8 cellular contexts compared by ENCODE assay signal in genomic region chr3:53109822-53110771, GRCh38. TPM values are rescaled to one million over a fixed set of nuclear protein-coding genes. Genes with fewer than 3 reads are reported as not detected.
DNase-seq lines count a peak whose midpoint lies in the region; ATAC-seq and TF ChIP-seq lines count a peak whose summit lies in the region.

No MANE protein-coding gene starts in this region.

- POLR2A ChIA-PET in OCI-LY7 (lab: Charles Lee) = interaction anchor here (0.6 to 1.0 kb wide), 2 partner anchors 10 to 19 kb away, joined by 3 read pairs; no protein-coding TSS in a partner anchor

- H4K20me1 ChIP-seq in OCI-LY7 (ENCODE audit: insufficient read depth, low read length) = no peaks in the 10 kb centered on the region

- H3K9me3 ChIP-seq in OCI-LY7 (ENCODE audit: low read length) (no peaks in the 10 kb centered on the region), adrenal gland (replicated peaks in 1 of 3) (no peaks in the 10 kb centered on the region), iPS DF 6.9 (ENCODE audit: control insufficient read depth, insufficient read depth, low read length) (no peaks in the 10 kb centered on the region)

- H3K9me2 ChIP-seq in OCI-LY7 (ENCODE audit: insufficient read depth, low read length) = no peaks in the 10 kb centered on the region

- no peak for ATAC-seq in stimulated activated naive CD8-positive, alpha-beta T cell treated with anti-CD3 and anti-CD28 coated beads, Interleukin-15, Interleukin-2, amounts not matched to agents 100 U/mL and 50 U/mL, for 24 hours

- H3K4me1 ChIP-seq in OCI-LY7 (ENCODE audit: insufficient read depth, low read length, poor library complexity, severe bottlenecking) (peaks cover 3% of the 10 kb centered on the region), adrenal gland (replicated peaks in 1 of 2) (peaks cover 12 to 35% of the 10 kb centered on the region in 2 donors), iPS DF 6.9 (ENCODE audit: control insufficient read depth, insufficient read depth, low read length) (no peaks in the 10 kb centered on the region)

- no peak for TF ChIP-seq POLR2A in adrenal gland (IDR thresholded peaks at IDR 0.05)

- no peak overlapping the region for H2AFZ ChIP-seq in OCI-LY7 (ENCODE audit: low read length)

- H3K4me2 ChIP-seq in OCI-LY7 (ENCODE audit: low read length) = no peak overlapping the region

- no TSS peak for BruUV-seq in OCI-LY7 (replicated peaks; lab: Mats Ljungman, UMichigan)

- H3K79me2 ChIP-seq in OCI-LY7 (ENCODE audit: insufficient read depth, low read depth, low read length) = no peaks in the 10 kb centered on the region

- H3K36me3 ChIP-seq in OCI-LY7 (ENCODE audit: insufficient read depth, low read length) (peaks cover 72% of the 10 kb centered on the region), adrenal gland (replicated peaks in 1 of 2) (peaks cover 0 to 15% of the 10 kb centered on the region in 2 donors), iPS DF 6.9 (ENCODE audit: control insufficient read depth, insufficient read depth, low read length) (no peaks in the 10 kb centered on the region; the same call in 1 of the 2 replicates)

- DNase-seq in activated T-cell treated with anti-CD3 and anti-CD28 coated beads for 48 hours (ENCODE audit: low read depth) (peak; percentile 40), activated T-cell treated with anti-CD3 and anti-CD28 coated beads for 4 hours (no peak), OCI-LY7 (ENCODE audit: low spot score) (peak; percentile 65), adrenal gland (peak; percentile 63 to 89 (median 86)), iPS DF 6.9 (ENCODE audit: low read depth, low spot score) (peak; percentile 37), NCI-H2196 treated with DMSO at 0.1 percent for 48 hours (lab: John Stamatoyannopoulos, UW; ENCODE audit: unreplicated experiment) (no peak), inferior parietal cortex (ENCODE audit: extremely low spot score) (no peak)
- DNase-seq in stimulated activated naive CD8-positive, alpha-beta T cell treated with anti-CD3 and anti-CD28 coated beads, Interleukin-15, Interleukin-2, amounts not matched to agents 100 U/mL and 50 U/mL, for 24 hours = peak; percentile 38

- CTCF ChIA-PET in OCI-LY7 (lab: Charles Lee; ENCODE audit: unreplicated experiment) = interaction anchor here (1.2 to 2.0 kb wide), 2 partner anchors 83 to 86 kb away, joined by 3 to 6 read pairs; no protein-coding TSS in a partner anchor

- H3K4me3 ChIP-seq in OCI-LY7 (ENCODE audit: low read depth, low read length, poor library complexity, severe bottlenecking) (no peak overlapping the region), adrenal gland (no peak overlapping the region), iPS DF 6.9 (ENCODE audit: low read length) (no peak overlapping the region)

- TF ChIP-seq CTCF in OCI-LY7 (conservative IDR thresholded peaks at IDR 0.05; ENCODE audit: low read length) (peak; percentile 87), adrenal gland (IDR thresholded peaks at IDR 0.05) (peak; percentile 45 to 82 (median 74))

- intact Hi-C loops in OCI-LY7 (cut with micrococcal nuclease; ENCODE audit: unreplicated experiment) = loop anchor here (5.0 kb wide), 1 partner anchor 602 kb away; no protein-coding TSS in a partner anchor
- intact Hi-C loops in adrenal gland (cut with DNase I) = no loop called here

- H3K27me3 ChIP-seq in adrenal gland (no peaks in the 10 kb centered on the region), iPS DF 6.9 (ENCODE audit: control insufficient read depth, insufficient read depth, low read length) (no peaks in the 10 kb centered on the region)

- 22 to 31% (median 26%) methylated on average over 11 to 12 of the region's 12 CpGs for WGBS in adrenal gland, 4 donors
- WGBS in iPS DF 6.9 (ENCODE audit: insufficient coverage, insufficient read length) = 100% methylated on average over 2 of the region's 12 CpGs

- H3K27ac ChIP-seq in OCI-LY7 (ENCODE audit: low read depth, low read length, poor library complexity, severe bottlenecking) = no peak overlapping the region
- H3K27ac ChIP-seq in adrenal gland = peak overlapping the region in 3 of 5 donors; percentile 38 to 46 (median 39)
- no peak overlapping the region for H3K27ac ChIP-seq in iPS DF 6.9 (ENCODE audit: low read length)

RNA-seq across cellular contexts. Expression of gene RFT1, which starts 20.1 kb away (rescaled TPM):
- 9.9 and 15.8 TPM in 2 replicates for total RNA-seq in OCI-LY7 (2014; rRNA removed; shearing (Covaris generic))
- total RNA-seq in OCI-LY7 (2022) (34.7 and 34.8 TPM in 2 replicates), adrenal gland (10 to 100 TPM; 12.9 to 34.5 (median 22.9) TPM)
- polyA plus RNA-seq in adrenal gland = 10 to 100 TPM in 2 of 3 donors, 1 to 10 TPM in 1; 6.7 to 24.1 (median 13.0) TPM

RNA-seq across cellular contexts. Expression of gene PRKCD, which starts 50.9 kb away (rescaled TPM):
- total RNA-seq in OCI-LY7 (2014; rRNA removed; shearing (Covaris generic)) = 9.5 and 13.3 TPM in 2 replicates
- total RNA-seq in OCI-LY7 (2022) = 91.6 and 108 TPM in 2 replicates
- 100 to 1,000 TPM in 1 of 8 donors, 10 to 100 TPM in 7; 25.8 to 156 (median 53.7) TPM for total RNA-seq in adrenal gland
- polyA plus RNA-seq in adrenal gland = 10 to 100 TPM; 34.7 to 78.7 (median 38.2) TPM

Comparison
In these comparisons a context has a peak if more than half of its experiments do, and no peak if none do; other contexts are left out.
1. DNase-seq: peak in activated T-cell treated with anti-CD3 and anti-CD28 coated beads for 48 hours (single experiment), OCI-LY7 (single experiment), adrenal gland (7 of 7), iPS DF 6.9 (single experiment) and stimulated activated naive CD8-positive, alpha-beta T cell treated with anti-CD3 and anti-CD28 coated beads, Interleukin-15, Interleukin-2, amounts not matched to agents 100 U/mL and 50 U/mL, for 24 hours (single experiment); none in activated T-cell treated with anti-CD3 and anti-CD28 coated beads for 4 hours (single experiment), NCI-H2196 treated with DMSO at 0.1 percent for 48 hours (single experiment) and inferior parietal cortex (single experiment).
2. H3K27ac ChIP-seq: peak in adrenal gland (3 of 5); none in OCI-LY7 (single experiment) and iPS DF 6.9 (single experiment).